18 cellular contexts compared by ENCODE assay signal in the genomic region with DNA sequence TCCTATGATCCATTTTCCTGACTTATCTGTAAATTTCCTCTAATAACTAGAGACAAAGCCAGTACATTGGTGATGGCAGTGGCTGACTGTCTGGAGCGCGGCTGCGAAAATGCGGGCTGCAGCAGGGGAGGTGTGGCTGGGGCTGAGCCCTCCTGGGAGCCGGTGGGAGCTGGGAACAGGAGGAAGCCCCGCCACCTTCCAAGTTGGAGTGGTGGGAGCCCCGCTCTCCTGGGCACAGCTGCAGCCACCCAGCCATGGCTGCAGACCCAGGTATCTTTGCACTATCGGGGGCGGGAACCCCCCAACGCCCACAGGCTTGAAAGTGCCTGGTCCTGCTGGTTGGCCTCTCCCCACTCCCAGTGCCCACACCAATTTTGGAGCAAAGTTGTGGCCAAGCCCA.
"Had no signal": no experiment of that assay in that cellular context is flagged by ENCODE, and none has a peak within 500 bp of the region (broad histone marks: within the 10 kb centered on the region; RNA-seq: fewer than 3 reads in every experiment).

No MANE protein-coding gene starts in this region.

- H3K4me1 Mint-ChIP-seq: activated CD4-positive, alpha-beta memory T cell treated with anti-CD3 and anti-CD28 coated beads, Interleukin-2, amount 10 ng/mL, durations not matched to agents 7 days and 5 days; activated CD8-positive, alpha-beta memory T cell treated with anti-CD3 and anti-CD28 coated beads, Interleukin-2, amount 10 ng/mL, durations not matched to agents 7 days and 5 days; activated naive CD8-positive, alpha-beta T cell treated with anti-CD3 and anti-CD28 coated beads for 36 hours; memory B cell; naive thymus-derived CD8-positive, alpha-beta T cell; stimulated activated naive B cell treated with anti-CD40 and anti-IgM and Interleukin-4, amounts not matched to agents 10 μg/mL and 1 μg/mL and 100 μg/mL, for 72 hours; T-cell had no signal

- H2AFZ ChIP-seq: parathyroid adenoma had no signal

- H3K27ac Mint-ChIP-seq: activated CD4-positive, alpha-beta memory T cell treated with anti-CD3 and anti-CD28 coated beads, Interleukin-2, amount 10 ng/mL, durations not matched to agents 7 days and 5 days; activated CD8-positive, alpha-beta memory T cell treated with anti-CD3 and anti-CD28 coated beads, Interleukin-2, amount 10 ng/mL, durations not matched to agents 7 days and 5 days; activated naive CD8-positive, alpha-beta T cell treated with anti-CD3 and anti-CD28 coated beads for 36 hours; memory B cell; naive thymus-derived CD8-positive, alpha-beta T cell; stimulated activated naive B cell treated with anti-CD40 and anti-IgM and Interleukin-4, amounts not matched to agents 10 μg/mL and 1 μg/mL and 100 μg/mL, for 72 hours; T-cell had no signal

- ATAC-seq: activated CD8-positive, alpha-beta memory T cell treated with anti-CD3 and anti-CD28 coated beads, Interleukin-2, amount 10 ng/mL, durations not matched to agents 7 days and 5 days; heart left ventricle; left ventricle myocardium superior; naive thymus-derived CD8-positive, alpha-beta T cell; stimulated activated naive B cell treated with anti-CD40 and anti-IgM and Interleukin-4, amounts not matched to agents 10 μg/mL and 1 μg/mL and 100 μg/mL, for 72 hours; T-cell had no signal

- H3K9me3 Mint-ChIP-seq: activated CD4-positive, alpha-beta memory T cell treated with anti-CD3 and anti-CD28 coated beads, Interleukin-2, amount 10 ng/mL, durations not matched to agents 7 days and 5 days; stimulated activated naive B cell treated with anti-CD40 and anti-IgM and Interleukin-4, amounts not matched to agents 10 μg/mL and 1 μg/mL and 100 μg/mL, for 72 hours had no signal

- H3K27me3 Mint-ChIP-seq: activated CD4-positive, alpha-beta memory T cell treated with anti-CD3 and anti-CD28 coated beads, Interleukin-2, amount 10 ng/mL, durations not matched to agents 7 days and 5 days; activated CD8-positive, alpha-beta memory T cell treated with anti-CD3 and anti-CD28 coated beads, Interleukin-2, amount 10 ng/mL, durations not matched to agents 7 days and 5 days; activated naive CD8-positive, alpha-beta T cell treated with anti-CD3 and anti-CD28 coated beads for 36 hours; memory B cell; naive thymus-derived CD8-positive, alpha-beta T cell; stimulated activated naive B cell treated with anti-CD40 and anti-IgM and Interleukin-4, amounts not matched to agents 10 μg/mL and 1 μg/mL and 100 μg/mL, for 72 hours; T-cell had no signal

- H3K9ac ChIP-seq: parathyroid adenoma had no signal

- H3K36me3 ChIP-seq: cardiac muscle cell, heart left ventricle, sigmoid colon had no signal

- H3K4me3 ChIP-seq: cardiac muscle cell, dorsolateral prefrontal cortex, heart left ventricle, sigmoid colon had no signal

- H3K79me2 ChIP-seq: parathyroid adenoma had no signal

- H3K36me3 Mint-ChIP-seq: activated CD8-positive, alpha-beta memory T cell treated with anti-CD3 and anti-CD28 coated beads, Interleukin-2, amount 10 ng/mL, durations not matched to agents 7 days and 5 days; activated naive CD8-positive, alpha-beta T cell treated with anti-CD3 and anti-CD28 coated beads for 36 hours; memory B cell; naive thymus-derived CD8-positive, alpha-beta T cell; stimulated activated naive B cell treated with anti-CD40 and anti-IgM and Interleukin-4, amounts not matched to agents 10 μg/mL and 1 μg/mL and 100 μg/mL, for 72 hours; T-cell had no signal

- H3K27me3 ChIP-seq: cardiac muscle cell, dorsolateral prefrontal cortex, heart left ventricle, sigmoid colon had no signal

- H3K9me3 ChIP-seq: sigmoid colon had no signal

- H3K27ac ChIP-seq: cardiac muscle cell, dorsolateral prefrontal cortex, heart left ventricle, parathyroid adenoma, sigmoid colon had no signal

- DNase-seq: activated CD4-positive, alpha-beta memory T cell treated with anti-CD3 and anti-CD28 coated beads, Interleukin-2, amount 10 ng/mL, durations not matched to agents 7 days and 5 days; activated CD4-positive, alpha-beta T cell treated with anti-CD3 and anti-CD28 coated beads for 48 hours; activated CD4-positive, CD25-positive, alpha-beta regulatory T cell; activated CD8-positive, alpha-beta memory T cell treated with anti-CD3 and anti-CD28 coated beads, Interleukin-2, amount 10 ng/mL, durations not matched to agents 7 days and 5 days; activated naive CD8-positive, alpha-beta T cell treated with anti-CD3 and anti-CD28 coated beads for 36 hours; amniotic stem cell; kidney glomerular epithelial cell; left ventricle myocardium superior; naive thymus-derived CD8-positive, alpha-beta T cell; sigmoid colon; stimulated activated CD4-positive, alpha-beta T cell treated with anti-CD3 and anti-CD28 coated beads, Interleukin-4, amount 100 ng/mL, for 4 hours; stimulated activated naive B cell treated with anti-CD40 and anti-IgM and Interleukin-4, amounts not matched to agents 10 μg/mL and 1 μg/mL and 100 μg/mL, for 72 hours; T-cell had no signal

- H3K4me3 Mint-ChIP-seq: activated CD4-positive, alpha-beta memory T cell treated with anti-CD3 and anti-CD28 coated beads, Interleukin-2, amount 10 ng/mL, durations not matched to agents 7 days and 5 days; activated CD8-positive, alpha-beta memory T cell treated with anti-CD3 and anti-CD28 coated beads, Interleukin-2, amount 10 ng/mL, durations not matched to agents 7 days and 5 days; activated naive CD8-positive, alpha-beta T cell treated with anti-CD3 and anti-CD28 coated beads for 36 hours; memory B cell; naive thymus-derived CD8-positive, alpha-beta T cell; stimulated activated naive B cell treated with anti-CD40 and anti-IgM and Interleukin-4, amounts not matched to agents 10 μg/mL and 1 μg/mL and 100 μg/mL, for 72 hours; T-cell had no signal

- H3K4me1 ChIP-seq: heart left ventricle, parathyroid adenoma, sigmoid colon had no signal
